Comparison of ENCODE assay signal across 9 cellular contexts in the genomic region with DNA sequence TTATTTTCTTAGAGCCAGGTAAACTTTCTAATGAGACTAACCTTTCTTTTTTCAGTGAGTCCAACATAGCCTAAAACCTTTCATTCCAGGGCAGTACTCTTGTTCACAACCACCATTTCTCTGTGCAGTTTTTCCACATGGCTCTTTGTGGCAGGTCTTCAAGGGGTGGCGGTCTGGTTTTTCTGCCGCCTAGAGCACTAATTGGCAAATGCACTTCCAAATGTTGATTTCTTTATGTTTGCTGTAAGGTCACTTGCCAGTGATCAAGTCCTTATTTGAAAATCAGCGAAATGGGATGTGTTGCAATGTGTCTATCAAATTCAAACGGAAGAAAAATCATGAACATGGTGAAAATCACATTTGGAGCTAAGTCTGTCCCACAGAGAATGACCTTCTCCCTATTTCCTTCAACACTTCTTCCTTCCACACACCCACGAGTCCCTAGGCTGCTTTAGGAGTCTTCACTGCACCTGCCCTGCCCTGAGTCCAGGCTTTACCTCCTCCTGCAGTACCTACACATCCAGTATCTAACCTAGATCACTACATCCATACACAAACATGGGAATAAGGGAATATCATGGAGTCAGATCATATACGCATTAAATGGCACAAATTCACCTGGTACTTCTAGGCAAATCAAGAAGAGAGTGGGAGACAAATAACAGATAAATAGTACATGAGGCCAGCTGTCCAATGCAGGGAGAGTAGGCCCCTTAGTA. TPM values are rescaled to one million over a fixed set of nuclear protein-coding genes. Genes with fewer than 3 reads are reported as not detected.
A peak's percentile ranks its signal among the peaks of the same experiment; 100 is the strongest.
DNase-seq lines count a peak whose midpoint lies in the region; ATAC-seq, FAIRE-seq and TF ChIP-seq lines count a peak whose summit lies in the region.
"Had no signal": no experiment of that assay in that cellular context is flagged by ENCODE, and none has a peak within 500 bp of the region (broad histone marks: within the 10 kb centered on the region; RNA-seq: fewer than 3 reads in every experiment).

No MANE protein-coding gene starts in this region.

- H3K4me1 ChIP-seq in neuron (ENCODE audit: insufficient read depth, low read length) = peaks cover 23% of the 10 kb centered on the region
- H3K4me1 ChIP-seq in sigmoid colon = peaks cover 0 to 36% (median 23%) of the 10 kb centered on the region in 4 donors
- H3K4me1 ChIP-seq in spleen = peaks cover 3 to 57% (median 23%) of the 10 kb centered on the region in 6 donors

- intact Hi-C loops in sigmoid colon (cut with DNase I) (no loop called here), spleen (cut with DNase I; ENCODE audit: low total_unique reads) (no loop called here)

- H3K27ac ChIP-seq in sigmoid colon (no peak overlapping the region), spleen (no peak overlapping the region)
- H3K27ac ChIP-seq: neutrophil had no signal

- TF ChIP-seq POLR2A in sigmoid colon (IDR thresholded peaks at IDR 0.05) (no peak), spleen (IDR thresholded peaks at IDR 0.05) (no peak)

- no peaks in the 10 kb centered on the region for H3K27me3 ChIP-seq in neuron (ENCODE audit: insufficient read depth, low read length)
- no peaks in the 10 kb centered on the region for H3K27me3 ChIP-seq in sigmoid colon
- peaks cover 0 to 28% (median 4%) of the 10 kb centered on the region in 7 donors for H3K27me3 ChIP-seq in spleen (replicated peaks in 1 of 7)

- ATAC-seq in GM19351 (IDR thresholded peaks at IDR 0.05; ENCODE audit: unreplicated experiment) = no peak

- no peak for FAIRE-seq in D721Med (lab: Jason Lieb, UNC)

- 48 to 82% methylated on average over 6 of the region's 6 CpGs for WGBS in sigmoid colon, 2 donors
- 66 to 72% (median 68%) methylated on average over 6 of the region's 6 CpGs for WGBS in spleen, 5 donors

- no peaks in the 10 kb centered on the region for H3K9me3 ChIP-seq in neuron (ENCODE audit: low read length)
- H3K9me3 ChIP-seq in sigmoid colon = no peaks in the 10 kb centered on the region
- no peaks in the 10 kb centered on the region for H3K9me3 ChIP-seq in spleen
- H3K9me3 ChIP-seq: neutrophil had no signal

- TF ChIP-seq CTCF in epithelial cell of esophagus (IDR thresholded peaks at IDR 0.05; ENCODE audit: insufficient read depth, low read depth, low read length, missing control alignments) (no peak), D721Med (IDR thresholded peaks at IDR 0.05; ENCODE audit: insufficient read depth, missing control alignments) (no peak), sigmoid colon (IDR thresholded peaks at IDR 0.05) (no peak), spleen (IDR thresholded peaks at IDR 0.05 in 8 of 11, conservative IDR thresholded peaks at IDR 0.05 in 3 of 11) (no peak)

- H3K4me3 ChIP-seq in epithelial cell of esophagus (ENCODE audit: low read length) (peak overlapping the region; percentile 66), neuron (ENCODE audit: low read length) (peak overlapping the region; percentile 82), sigmoid colon (peak overlapping the region in 2 of 4 donors; percentile 79 to 92), spleen (peak overlapping the region in 2 of 8 donors; percentile 82 to 96)

- DNase-seq in Daoy (ENCODE audit: low read depth) (peak; percentile 17), NCI-H748 treated with DMSO at 0.1 percent for 48 hours (lab: John Stamatoyannopoulos, UW) (peak; percentile 38), epithelial cell of esophagus (ENCODE audit: low read depth) (no peak), D721Med (ENCODE audit: insufficient read length, low spot score) (no peak), sigmoid colon (no peak), spleen (no peak)

- H2AFZ ChIP-seq in neuron (ENCODE audit: low read depth, low read length) = no peak overlapping the region

- H3K36me3 ChIP-seq in neuron (ENCODE audit: insufficient read depth, low read length) (no peaks in the 10 kb centered on the region), sigmoid colon (no peaks in the 10 kb centered on the region), spleen (no peaks in the 10 kb centered on the region)
- H3K36me3 ChIP-seq: neutrophil had no signal

- no peak for TF ChIP-seq EP300 in sigmoid colon (IDR thresholded peaks at IDR 0.05)

RNA-seq across cellular contexts. Expression of gene SRGAP1, which starts 1.9 kb away (rescaled TPM):
- 0.91 and 1.7 TPM in 2 replicates for total RNA-seq in Daoy (2014; rRNA removed; shearing (Covaris generic))
- total RNA-seq in sigmoid colon = 10 to 100 TPM in 2 of 4 donors, 1 to 10 TPM in 2; 5.4 to 16.3 (median 10.1) TPM
- polyA plus RNA-seq in sigmoid colon = 1 to 10 TPM; 2.4 to 4.7 (median 2.8) TPM
- total RNA-seq in spleen = 10 to 100 TPM in 6 of 7 donors, 1 to 10 TPM in 1; 6.1 to 20.1 (median 14.4) TPM
- polyA plus RNA-seq in spleen = 1 to 10 TPM in 1 of 3 donors, under 1 TPM in 2; 0.37 to 1.8 (median 0.50) TPM

Comparison
In these comparisons a context has a peak if more than half of its experiments do, and no peak if none do; other contexts are left out.
1. DNase-seq: peak in Daoy (single experiment) and NCI-H748 treated with DMSO at 0.1 percent for 48 hours (single experiment); none in epithelial cell of esophagus (single experiment), D721Med (single experiment), sigmoid colon (single experiment) and spleen (single experiment).